In genomic region chr16:55263271-55264250, GRCh38 we compare ENCODE assay signal across 1 cellular context.
TF ChIP-seq lines count a peak whose summit lies in the region.

No MANE protein-coding gene starts in this region.

TF ChIP-seq in SK-N-SH treated with all-trans-retinoic acid at 6 μM for 48 hours, 23 proteins besides CTCF, POLR2A, EP300 and RAD21 (continued from another document):
- no peak for TF ChIP-seq CSDC2 (CRISPR knock-in tag; IDR thresholded peaks at IDR 0.05)
- no peak for TF ChIP-seq ESRRG (CRISPR knock-in tag; IDR thresholded peaks at IDR 0.05)
